In the genomic region with DNA sequence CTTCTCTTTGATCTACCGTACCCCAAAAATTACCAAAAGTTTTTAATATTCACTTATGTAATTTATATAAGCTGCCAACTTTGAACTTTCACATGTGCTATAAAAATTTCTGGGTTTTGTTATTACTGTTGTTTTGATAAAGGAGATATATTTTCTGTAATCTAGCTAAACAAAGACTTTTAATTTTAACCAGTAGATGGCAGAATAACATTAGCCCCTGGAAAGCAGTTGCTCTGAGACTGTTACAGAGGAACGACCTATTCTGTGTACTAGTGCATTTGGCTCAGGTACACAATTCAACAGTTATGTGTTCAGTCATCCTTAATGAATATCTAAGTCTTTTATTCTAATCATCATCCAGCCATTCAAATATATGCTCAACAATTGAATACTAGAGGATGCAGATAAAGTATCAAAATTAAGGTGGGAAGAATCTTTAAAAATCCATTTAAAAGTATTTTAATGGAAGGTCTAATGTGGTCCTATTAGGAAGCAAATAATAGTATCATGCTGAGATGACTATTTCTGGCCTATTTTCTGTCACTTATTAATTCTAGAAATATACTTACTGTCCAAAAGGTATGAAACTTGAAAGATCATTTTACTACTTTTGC, we compare ENCODE assay signal across 2 cellular contexts.
TF ChIP-seq lines count a peak whose summit lies in the region.

No MANE protein-coding gene starts in this region.

TF ChIP-seq in endothelial cell of umbilical vein, 7 proteins besides CTCF, POLR2A, EP300 and RAD21:
- no peak for TF ChIP-seq MYC (IDR thresholded peaks at IDR 0.05; ENCODE audit: low read depth, low read length)
- TF ChIP-seq EZH2 (IDR thresholded peaks at IDR 0.05; ENCODE audit: borderline replicate concordance, low read depth, low read length, severe bottlenecking) = no peak
- no peak for TF ChIP-seq MAX (IDR thresholded peaks at IDR 0.05; ENCODE audit: insufficient read depth, insufficient read length)
- TF ChIP-seq JUN (IDR thresholded peaks at IDR 0.05; ENCODE audit: borderline replicate concordance, insufficient read depth, insufficient read length, low read depth) = no peak
- no peak for TF ChIP-seq GATA2 (IDR thresholded peaks at IDR 0.05; ENCODE audit: insufficient read depth, insufficient read length, low read depth, low read length)
- no peak for TF ChIP-seq FOS (IDR thresholded peaks at IDR 0.05; ENCODE audit: borderline replicate concordance, insufficient read depth, low read length)

TF ChIP-seq in neural cell, 6 proteins besides CTCF, POLR2A, EP300 and RAD21:
- TF ChIP-seq POLR2AphosphoS5 (IDR thresholded peaks at IDR 0.05) (no peak), SMC3 (conservative IDR thresholded peaks at IDR 0.05; ENCODE audit: poor library complexity) (peak; percentile 73)
- TF ChIP-seq, protein P1, sequence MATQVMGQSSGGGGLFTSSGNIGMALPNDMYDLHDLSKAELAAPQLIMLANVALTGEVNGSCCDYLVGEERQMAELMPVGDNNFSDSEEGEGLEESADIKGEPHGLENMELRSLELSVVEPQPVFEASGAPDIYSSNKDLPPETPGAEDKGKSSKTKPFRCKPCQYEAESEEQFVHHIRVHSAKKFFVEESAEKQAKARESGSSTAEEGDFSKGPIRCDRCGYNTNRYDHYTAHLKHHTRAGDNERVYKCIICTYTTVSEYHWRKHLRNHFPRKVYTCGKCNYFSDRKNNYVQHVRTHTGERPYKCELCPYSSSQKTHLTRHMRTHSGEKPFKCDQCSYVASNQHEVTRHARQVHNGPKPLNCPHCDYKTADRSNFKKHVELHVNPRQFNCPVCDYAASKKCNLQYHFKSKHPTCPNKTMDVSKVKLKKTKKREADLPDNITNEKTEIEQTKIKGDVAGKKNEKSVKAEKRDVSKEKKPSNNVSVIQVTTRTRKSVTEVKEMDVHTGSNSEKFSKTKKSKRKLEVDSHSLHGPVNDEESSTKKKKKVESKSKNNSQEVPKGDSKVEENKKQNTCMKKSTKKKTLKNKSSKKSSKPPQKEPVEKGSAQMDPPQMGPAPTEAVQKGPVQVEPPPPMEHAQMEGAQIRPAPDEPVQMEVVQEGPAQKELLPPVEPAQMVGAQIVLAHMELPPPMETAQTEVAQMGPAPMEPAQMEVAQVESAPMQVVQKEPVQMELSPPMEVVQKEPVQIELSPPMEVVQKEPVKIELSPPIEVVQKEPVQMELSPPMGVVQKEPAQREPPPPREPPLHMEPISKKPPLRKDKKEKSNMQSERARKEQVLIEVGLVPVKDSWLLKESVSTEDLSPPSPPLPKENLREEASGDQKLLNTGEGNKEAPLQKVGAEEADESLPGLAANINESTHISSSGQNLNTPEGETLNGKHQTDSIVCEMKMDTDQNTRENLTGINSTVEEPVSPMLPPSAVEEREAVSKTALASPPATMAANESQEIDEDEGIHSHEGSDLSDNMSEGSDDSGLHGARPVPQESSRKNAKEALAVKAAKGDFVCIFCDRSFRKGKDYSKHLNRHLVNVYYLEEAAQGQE (IDR thresholded peaks at IDR 0.05; ENCODE audit: borderline replicate concordance) = no peak
